Comparison of ENCODE assay signal across 15 cellular contexts in the genomic region with DNA sequence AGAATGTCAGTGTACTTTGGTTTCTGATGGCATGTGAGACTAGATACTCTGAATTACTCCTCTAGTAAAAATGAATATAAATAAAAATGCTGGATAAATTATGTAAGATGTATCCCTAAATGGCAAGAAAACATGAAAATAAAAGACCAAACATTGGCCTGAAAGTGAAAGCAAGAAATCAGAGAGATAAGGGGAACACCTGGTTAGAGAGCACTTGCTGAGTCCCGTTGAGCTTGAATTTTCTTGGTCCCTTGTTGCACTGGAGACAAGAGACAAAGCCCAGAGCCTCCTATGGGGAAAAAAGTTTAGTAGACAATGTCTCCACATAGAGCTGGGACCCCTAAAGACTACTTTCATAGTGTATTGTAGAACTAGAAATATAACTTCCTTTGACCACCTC. TPM values are rescaled to one million over a fixed set of nuclear protein-coding genes. Genes with fewer than 3 reads are reported as not detected.
A peak's percentile ranks its signal among the peaks of the same experiment; 100 is the strongest.
DNase-seq lines count a peak whose midpoint lies in the region; ATAC-seq, FAIRE-seq and TF ChIP-seq lines count a peak whose summit lies in the region.
"Had no signal": no experiment of that assay in that cellular context is flagged by ENCODE, and none has a peak within 500 bp of the region (broad histone marks: within the 10 kb centered on the region; RNA-seq: fewer than 3 reads in every experiment).

No MANE protein-coding gene starts in this region.

- H3F3A ChIP-seq in Loucy (ENCODE audit: low read depth), result no peaks in the 10 kb centered on the region

- TF ChIP-seq CTCF in Loucy (conservative IDR thresholded peaks at IDR 0.05; ENCODE audit: low read length) (no peak), Panc1 (IDR thresholded peaks at IDR 0.05) (no peak), kidney (IDR thresholded peaks at IDR 0.05; ENCODE audit: borderline replicate concordance, extremely low read depth, insufficient read depth) (no peak), right atrium auricular region (IDR thresholded peaks at IDR 0.05) (no peak)

- ATAC-seq in Panc1 (no peak), HG03432 (IDR thresholded peaks at IDR 0.05; ENCODE audit: unreplicated experiment) (no peak)
- ATAC-seq: GM23338, HepG2 had no signal

- WGBS in small intestine, 3 donors, result 0% methylated on average over 1 of the region's 1 CpG

- CTCF ChIA-PET in Panc1 (lab: Charles Lee), result no interaction called here
- CTCF ChIA-PET in HEK293T (lab: Yijun Ruan, JAX), result no interaction called here

- intact Hi-C loops in Panc1 (cut with micrococcal nuclease; ENCODE audit: unreplicated experiment) (no loop called here), kidney (cut with DNase I) (no loop called here)

- H3K4me3 ChIP-seq in Loucy (ENCODE audit: low read length, poor library complexity, severe bottlenecking) (no peak overlapping the region), Panc1 (ENCODE audit: low read depth in 2 of 2, low read length in 2 of 2) (no peak overlapping the region), kidney (ENCODE audit: low read length in 2 of 2) (no peak overlapping the region), small intestine (ENCODE audit: low read depth in 1 of 2, low read length in 2 of 2) (peak overlapping the region in 1 of 2 donors; percentile 9), right atrium auricular region (no peak overlapping the region)
- H3K4me3 ChIP-seq: BLaER1 treated with 17β-estradiol and CSF1 and Interleukin-3, amounts not matched to agents 10 nM and 100 nM; GM23338 had no signal

- no peaks in the 10 kb centered on the region for H3K9me2 ChIP-seq in Loucy (replicated peaks; ENCODE audit: low read depth, low read length)

- FAIRE-seq in kidney (lab: Jason Lieb, UNC) (peak; percentile 11), small intestine (lab: Jason Lieb, UNC) (peak; percentile 51)
- FAIRE-seq: GM18507, HepG2 had no signal

- no peak overlapping the region for H2AFZ ChIP-seq in Loucy (ENCODE audit: low read length)
- H2AFZ ChIP-seq: GM23338 had no signal

- no peak for DNase-seq in Panc1 (ENCODE audit: low read depth, low spot score)
- no peak for DNase-seq in kidney
- DNase-seq in small intestine, result no peak
- DNase-seq in midbrain (lab: John Stamatoyannopoulos, UW), result no peak
- no peak for DNase-seq in right atrium auricular region (ENCODE audit: low spot score)
- DNase-seq in HEK293T (ENCODE audit: extremely low spot score), result no peak
- DNase-seq: ACHN; CD4-positive, CD25-positive, alpha-beta regulatory T cell; H7 had no signal

- H3K79me2 ChIP-seq in Loucy (ENCODE audit: insufficient read depth, low read length), result peaks cover 7% of the 10 kb centered on the region

- no peaks in the 10 kb centered on the region for H4K20me1 ChIP-seq in Loucy (ENCODE audit: insufficient read depth, low read length, poor library complexity, severe bottlenecking)
- H4K20me1 ChIP-seq: BLaER1 treated with 17β-estradiol and CSF1 and Interleukin-3, amounts not matched to agents 10 nM and 100 nM had no signal

- H3K9me3 ChIP-seq in Loucy (ENCODE audit: insufficient read depth, low read depth, low read length) (no peaks in the 10 kb centered on the region), Panc1 (ENCODE audit: control insufficient read depth, insufficient read depth, low read depth, low read length) (no peaks in the 10 kb centered on the region), kidney (ENCODE audit: control insufficient read depth in 1 of 2, low read length in 2 of 2) (no peaks in the 10 kb centered on the region), small intestine (ENCODE audit: control insufficient read depth, low read depth) (no peaks in the 10 kb centered on the region), right atrium auricular region (no peaks in the 10 kb centered on the region)
- H3K9me3 ChIP-seq: BLaER1 treated with 17β-estradiol and CSF1 and Interleukin-3, amounts not matched to agents 10 nM and 100 nM had no signal

- no peaks in the 10 kb centered on the region for H3K27me3 ChIP-seq in Loucy (ENCODE audit: insufficient read depth, low read length, poor library complexity, severe bottlenecking)
- no peaks in the 10 kb centered on the region for H3K27me3 ChIP-seq in Panc1 (ENCODE audit: control insufficient read depth, insufficient read depth, low read length)
- no peaks in the 10 kb centered on the region for H3K27me3 ChIP-seq in small intestine (ENCODE audit: control insufficient read depth in 2 of 2, insufficient read depth in 2 of 2, low read length in 2 of 2)
- H3K27me3 ChIP-seq in right atrium auricular region, result no peaks in the 10 kb centered on the region
- H3K27me3 ChIP-seq: BLaER1 treated with 17β-estradiol and CSF1 and Interleukin-3, amounts not matched to agents 10 nM and 100 nM had no signal

- in situ Hi-C loops in Panc1 (cut with HindIII; ENCODE audit: low pct_unique_long_range_greater_than_20kb, low sequenced_read_pairs), result no loop called here

- H3K4me1 ChIP-seq in Loucy (ENCODE audit: insufficient read depth, low read length, poor library complexity, severe bottlenecking) (peaks cover 18% of the 10 kb centered on the region), Panc1 (ENCODE audit: control insufficient read depth, insufficient read depth, low read length) (peaks cover 43% of the 10 kb centered on the region), kidney (ENCODE audit: control insufficient read depth in 1 of 2, insufficient read depth in 1 of 2, low read depth in 1 of 2, low read length in 2 of 2) (peaks cover 13 to 17% of the 10 kb centered on the region in 2 donors), small intestine (ENCODE audit: control insufficient read depth in 2 of 2, insufficient read depth in 1 of 2, low read depth in 1 of 2, low read length in 1 of 2) (peaks cover 0 to 6% of the 10 kb centered on the region in 2 donors), right atrium auricular region (peaks cover 0 to 74% of the 10 kb centered on the region in 2 donors)
- H3K4me1 ChIP-seq: BLaER1 treated with 17β-estradiol and CSF1 and Interleukin-3, amounts not matched to agents 10 nM and 100 nM had no signal

- no peaks in the 10 kb centered on the region for H3K36me3 ChIP-seq in Loucy (ENCODE audit: insufficient read depth, low read length)
- H3K36me3 ChIP-seq in Panc1 (ENCODE audit: control insufficient read depth, insufficient read depth, low read length), result no peaks in the 10 kb centered on the region
- no peaks in the 10 kb centered on the region for H3K36me3 ChIP-seq in kidney (ENCODE audit: control insufficient read depth in 1 of 2, insufficient read depth in 2 of 2, low read length in 2 of 2)
- no peaks in the 10 kb centered on the region for H3K36me3 ChIP-seq in small intestine (ENCODE audit: control insufficient read depth in 2 of 2, insufficient read depth in 2 of 2, low read length in 2 of 2)
- no peaks in the 10 kb centered on the region for H3K36me3 ChIP-seq in right atrium auricular region
- H3K36me3 ChIP-seq: BLaER1 treated with 17β-estradiol and CSF1 and Interleukin-3, amounts not matched to agents 10 nM and 100 nM had no signal

- POLR2A ChIA-PET in Panc1 (lab: Charles Lee) (interaction anchor here (0.6 kb wide), 1 partner anchor 347 kb away, joined by 3 read pairs; no protein-coding TSS in a partner anchor), HEK293T (lab: Yijun Ruan, JAX) (interaction anchor here (1.2 kb wide), 1 partner anchor 24 kb away, joined by 4 read pairs; the partner anchor contains the start of gene RASSF8)

- H3K27ac ChIP-seq in Panc1 (ENCODE audit: low read length), result peak overlapping the region; percentile 0; the same call in 1 of the 2 replicates
- H3K27ac ChIP-seq in kidney (ENCODE audit: low read depth in 2 of 2, low read length in 2 of 2), result no peak overlapping the region
- H3K27ac ChIP-seq in small intestine (ENCODE audit: low read depth in 1 of 2, low read length in 1 of 2), result no peak overlapping the region
- H3K27ac ChIP-seq in right atrium auricular region, result no peak overlapping the region
- H3K27ac ChIP-seq: BLaER1 treated with 17β-estradiol and CSF1 and Interleukin-3, amounts not matched to agents 10 nM and 100 nM had no signal

- H3K4me2 ChIP-seq in Loucy (ENCODE audit: low read depth, low read length, poor library complexity, severe bottlenecking), result peak overlapping the region; percentile 57
- H3K4me2 ChIP-seq: BLaER1 treated with 17β-estradiol and CSF1 and Interleukin-3, amounts not matched to agents 10 nM and 100 nM; GM23338 had no signal

- H3K9ac ChIP-seq in Loucy (ENCODE audit: low read depth, low read length, poor library complexity, severe bottlenecking), result no peak overlapping the region
- no peak overlapping the region for H3K9ac ChIP-seq in kidney (ENCODE audit: low read length in 2 of 2)
- H3K9ac ChIP-seq: BLaER1 treated with 17β-estradiol and CSF1 and Interleukin-3, amounts not matched to agents 10 nM and 100 nM had no signal

- BruUV-seq in Panc1 (replicated peaks; lab: Mats Ljungman, UMichigan), result no TSS peak

TF ChIP-seq in HEK293T, 16 proteins besides CTCF, POLR2A, EP300 and RAD21:
- no peak for TF ChIP-seq FOXM1 (IDR thresholded peaks at IDR 0.05; ENCODE audit: borderline replicate concordance)
- no peak for TF ChIP-seq SUZ12 (IDR thresholded peaks at IDR 0.05)
- no peak for TF ChIP-seq ZNF384 (IDR thresholded peaks at IDR 0.05)
- no peak for TF ChIP-seq LEF1 (IDR thresholded peaks at IDR 0.05; ENCODE audit: borderline replicate concordance)

RNA-seq across cellular contexts. Expression of gene RASSF8, which starts 23.9 kb away (rescaled TPM):
- total RNA-seq in Panc1 (2021; ENCODE audit: unreplicated experiment) (103 TPM), kidney (52.8 TPM), right atrium auricular region (10 to 100 TPM; 44.4 to 67.4 TPM)
- polyA plus RNA-seq in Panc1 (2012; ENCODE audit: insufficient read length), result 32.3 TPM
- polyA plus RNA-seq in kidney (ENCODE audit: insufficient read depth, low read depth, low replicate concordance) (12.0 TPM), small intestine (1 to 10 TPM in 2 of 3 donors, under 1 TPM in 1; 0.22 to 3.8 (median 1.4) TPM)
- polyA plus RNA-seq: CD4-positive, CD25-positive, alpha-beta regulatory T cell had no signal
